Comparison of ENCODE assay signal across 26 cellular contexts in genomic region chr3:176905331-176905730, GRCh38.
A peak's percentile ranks its signal among the peaks of the same experiment; 100 is the strongest.
DNase-seq lines count a peak whose midpoint lies in the region; ATAC-seq and TF ChIP-seq lines count a peak whose summit lies in the region.
"Had no signal": no experiment of that assay in that cellular context is flagged by ENCODE, and none has a peak within 500 bp of the region (broad histone marks: within the 10 kb centered on the region; RNA-seq: fewer than 3 reads in every experiment).

No MANE protein-coding gene starts in this region.

- no peaks in the 10 kb centered on the region for H3K36me3 ChIP-seq in tibial nerve
- no peaks in the 10 kb centered on the region for H3K36me3 ChIP-seq in effector memory CD4-positive, alpha-beta T cell (ENCODE audit: control insufficient read depth, insufficient read depth, low read length)
- H3K36me3 ChIP-seq: BLaER1 treated with 17β-estradiol and CSF1 and Interleukin-3, amounts not matched to agents 10 nM and 100 nM had no signal

- TF ChIP-seq EP300 in Ishikawa (IDR thresholded peaks at IDR 0.05; ENCODE audit: borderline replicate concordance) (peak; percentile 24; the same call in 1 of the 2 replicates), tibial nerve (IDR thresholded peaks at IDR 0.05) (no peak)

- no peak overlapping the region for H3K27ac ChIP-seq in tibial nerve
- H3K27ac ChIP-seq in effector memory CD4-positive, alpha-beta T cell (ENCODE audit: insufficient read depth, low read length, poor library complexity, severe bottlenecking) = no peak overlapping the region
- H3K27ac ChIP-seq: A549; BLaER1 treated with 17β-estradiol and CSF1 and Interleukin-3, amounts not matched to agents 10 nM and 100 nM; HL-60 had no signal

- H3K4me1 ChIP-seq in tibial nerve = peaks cover 0 to 3% (median 0%) of the 10 kb centered on the region in 4 donors
- no peaks in the 10 kb centered on the region for H3K4me1 ChIP-seq in effector memory CD4-positive, alpha-beta T cell (ENCODE audit: control insufficient read depth, insufficient read depth, low read length, poor library complexity, severe bottlenecking)
- H3K4me1 ChIP-seq: A549; BLaER1 treated with 17β-estradiol and CSF1 and Interleukin-3, amounts not matched to agents 10 nM and 100 nM had no signal

- 8 to 13% methylated on average over 1 of the region's 1 CpG for WGBS in tibial nerve, 2 donors

- DNase-seq in NCI-H748 treated with DMSO at 0.1 percent for 48 hours (lab: John Stamatoyannopoulos, UW) (peak; percentile 19), foreskin melanocyte (peak; percentile 10), T-helper 1 cell (no peak), tibial nerve (ENCODE audit: low spot score in 2 of 2) (no peak)
- no peak for DNase-seq in effector memory CD4-positive, alpha-beta T cell
- DNase-seq: AML-193; CD4-positive, alpha-beta T cell; DMS79; EL; GDM1; HCEC 1CT; Karpas-422; NCI-H1092; NCI-H1417 treated with DMSO at 0.1 percent for 48 hours; NCI-H1694 treated with DMSO at 0.1 percent for 48 hours; NCI-H2171 treated with DMSO at 0.1 percent for 48 hours; NCI-H345; NCI-H510A treated with DMSO at 0.1 percent for 48 hours; NCI-H82; NK-92 treated with Interleukin-12 subunit alpha and Interleukin-12 subunit beta, amount 100 ng/mL, for 24 hours; PC-3 had no signal

- no peaks in the 10 kb centered on the region for H3K9me3 ChIP-seq in tibial nerve
- no peaks in the 10 kb centered on the region for H3K9me3 ChIP-seq in effector memory CD4-positive, alpha-beta T cell (ENCODE audit: control insufficient read depth, low read length)
- H3K9me3 ChIP-seq: A549; BLaER1 treated with 17β-estradiol and CSF1 and Interleukin-3, amounts not matched to agents 10 nM and 100 nM had no signal

- H3K4me3 ChIP-seq in tibial nerve = no peak overlapping the region
- no peak overlapping the region for H3K4me3 ChIP-seq in effector memory CD4-positive, alpha-beta T cell (ENCODE audit: insufficient read depth, low read depth, low read length, poor library complexity, severe bottlenecking)
- H3K4me3 ChIP-seq: A549; BLaER1 treated with 17β-estradiol and CSF1 and Interleukin-3, amounts not matched to agents 10 nM and 100 nM had no signal

- no peak for TF ChIP-seq POLR2A in tibial nerve (IDR thresholded peaks at IDR 0.05)

- TF ChIP-seq CTCF in tibial nerve (IDR thresholded peaks at IDR 0.05) = no peak

- H3K27me3 ChIP-seq in tibial nerve = no peaks in the 10 kb centered on the region
- H3K27me3 ChIP-seq in effector memory CD4-positive, alpha-beta T cell (replicated peaks; ENCODE audit: control insufficient read depth, insufficient read depth, low read length, poor library complexity, severe bottlenecking) = no peaks in the 10 kb centered on the region
- H3K27me3 ChIP-seq: BLaER1 treated with 17β-estradiol and CSF1 and Interleukin-3, amounts not matched to agents 10 nM and 100 nM had no signal

- TF ChIP-seq RAD21 in Ishikawa (IDR thresholded peaks at IDR 0.05; ENCODE audit: low read depth) = no peak

- no peak for ATAC-seq in HG02970 (IDR thresholded peaks at IDR 0.05; ENCODE audit: low FRiP score, unreplicated experiment)
- ATAC-seq: A549, PC-3 had no signal

TF ChIP-seq in Ishikawa, 13 proteins besides CTCF, POLR2A, EP300 and RAD21:
- no peak for TF ChIP-seq CREB1 (IDR thresholded peaks at IDR 0.05; ENCODE audit: low read depth)
- TF ChIP-seq NFIC (IDR thresholded peaks at IDR 0.05) = peak; percentile 80
- no peak for TF ChIP-seq TAF1 (IDR thresholded peaks at IDR 0.05; ENCODE audit: low read depth)
- no peak for TF ChIP-seq USF1 (IDR thresholded peaks at IDR 0.05)
- TF ChIP-seq EGR1 (IDR thresholded peaks at IDR 0.05) = no peak
- peak; percentile 26; the same call in 1 of the 2 replicates for TF ChIP-seq TCF12 (IDR thresholded peaks at IDR 0.05; ENCODE audit: low read depth)
- 0 out of 2 replicates have a peak, but pooled peaks have one; percentile 25 for TF ChIP-seq TEAD4 (IDR thresholded peaks at IDR 0.05)
- TF ChIP-seq ZBTB7A (IDR thresholded peaks at IDR 0.05; ENCODE audit: low read depth) = no peak
- no peak for TF ChIP-seq REST (IDR thresholded peaks at IDR 0.05; ENCODE audit: low read depth)
- TF ChIP-seq CEBPB (IDR thresholded peaks at IDR 0.05) = no peak
- no peak for TF ChIP-seq YY1 (IDR thresholded peaks at IDR 0.05; ENCODE audit: low read depth)
- TF ChIP-seq FOXM1 (IDR thresholded peaks at IDR 0.05; ENCODE audit: borderline replicate concordance, low read depth) = 0 out of 2 replicates have a peak, but pooled peaks have one; percentile 38
- TF ChIP-seq MAX (IDR thresholded peaks at IDR 0.05) = no peak
TF ChIP-seq in Ishikawa: peak in this region for 4.

Comparison
In these comparisons a context has a peak if more than half of its experiments do, and no peak if none do; other contexts are left out.
1. DNase-seq: peak in NCI-H748 treated with DMSO at 0.1 percent for 48 hours (single experiment) and foreskin melanocyte (single experiment); none in T-helper 1 cell (0 of 5), tibial nerve (0 of 2) and effector memory CD4-positive, alpha-beta T cell (0 of 3).